ENCODE assay signal across 8 cellular contexts in the genomic region with DNA sequence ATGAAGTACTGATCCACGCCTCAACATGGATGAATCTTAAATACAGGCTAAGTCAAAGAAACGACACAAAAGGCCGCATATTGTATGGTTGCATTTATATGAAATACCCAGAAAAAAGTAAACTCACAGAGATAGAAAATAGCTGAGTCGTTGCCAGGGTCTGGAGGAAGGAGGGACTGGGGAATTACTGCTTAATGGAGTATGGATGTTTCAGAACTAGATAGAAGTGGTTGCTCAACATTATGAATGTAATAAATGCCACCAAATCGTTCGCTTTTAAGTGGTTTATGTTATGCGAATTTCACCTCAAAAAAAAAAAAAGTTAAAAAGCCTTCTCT. TPM values are rescaled to one million over a fixed set of nuclear protein-coding genes. Genes with fewer than 3 reads are reported as not detected.
DNase-seq lines count a peak whose midpoint lies in the region; ATAC-seq and TF ChIP-seq lines count a peak whose summit lies in the region.

No MANE protein-coding gene starts in this region.

- H3K27me3 Mint-ChIP-seq in natural killer cell treated with Interleukin-12 subunit alpha and Interleukin-12 subunit beta and Interleukin-15 and Interleukin-18, amount 100 ng/mL, for 72 hours, result peaks cover 5 to 6% of the 10 kb centered on the region in 2 donors

- peak overlapping the region; percentile 87 for H3K4me3 ChIP-seq in BE2C (ENCODE audit: low read depth, low read length)
- H3K4me3 ChIP-seq in Karpas-422 (ENCODE audit: low read length), result peak overlapping the region; percentile 82
- H3K4me3 ChIP-seq in choroid plexus epithelial cell (ENCODE audit: low read depth, low read length), result peak overlapping the region; percentile 67

- peaks cover 26 to 27% of the 10 kb centered on the region in 2 donors for H3K4me1 Mint-ChIP-seq in natural killer cell treated with Interleukin-12 subunit alpha and Interleukin-12 subunit beta and Interleukin-15 and Interleukin-18, amount 100 ng/mL, for 72 hours (ENCODE audit: low read depth in 2 of 2)

- H3K4me3 Mint-ChIP-seq in natural killer cell treated with Interleukin-12 subunit alpha and Interleukin-12 subunit beta and Interleukin-15 and Interleukin-18, amount 100 ng/mL, for 72 hours, result peak overlapping the region; percentile 92

- H3K27me3 ChIP-seq in BE2C (no peaks in the 10 kb centered on the region), Karpas-422 (ENCODE audit: low read length) (no peaks in the 10 kb centered on the region)

- DNase-seq in BE2C (no peak), Karpas-422 (no peak), choroid plexus epithelial cell (ENCODE audit: low read depth) (no peak), NCI-H1694 treated with DMSO at 0.1 percent for 48 hours (lab: John Stamatoyannopoulos, UW) (no peak), NCI-H446 (lab: John Stamatoyannopoulos, UW) (no peak)
- DNase-seq in natural killer cell treated with Interleukin-12 subunit alpha and Interleukin-12 subunit beta and Interleukin-15 and Interleukin-18, amount 100 ng/mL, for 72 hours (ENCODE audit: low spot score), result no peak

- H3K9me3 ChIP-seq in BE2C (no peaks in the 10 kb centered on the region), Karpas-422 (ENCODE audit: low read length) (no peaks in the 10 kb centered on the region)

- H3K36me3 ChIP-seq in BE2C (no peaks in the 10 kb centered on the region), Karpas-422 (ENCODE audit: insufficient read depth, low read length) (no peaks in the 10 kb centered on the region)

- H3K9me3 Mint-ChIP-seq in natural killer cell treated with Interleukin-12 subunit alpha and Interleukin-12 subunit beta and Interleukin-15 and Interleukin-18, amount 100 ng/mL, for 72 hours, result no peaks in the 10 kb centered on the region

- H3K27ac ChIP-seq in Karpas-422 (ENCODE audit: low read length), result no peak overlapping the region; the same call in 1 of the 2 replicates

- TF ChIP-seq CTCF in BE2C (IDR thresholded peaks at IDR 0.05; ENCODE audit: low read depth, low read length) (no peak), choroid plexus epithelial cell (conservative IDR thresholded peaks at IDR 0.05; ENCODE audit: low read depth, low read length) (no peak)

- peak overlapping the region; percentile 85 to 92 for H3K27ac Mint-ChIP-seq in natural killer cell treated with Interleukin-12 subunit alpha and Interleukin-12 subunit beta and Interleukin-15 and Interleukin-18, amount 100 ng/mL, for 72 hours

- no peaks in the 10 kb centered on the region for H3K9me2 ChIP-seq in Karpas-422 (replicated peaks; ENCODE audit: insufficient read depth, low read length)

- peaks cover 11% of the 10 kb centered on the region for H3K4me1 ChIP-seq in BE2C
- peaks cover 24% of the 10 kb centered on the region for H3K4me1 ChIP-seq in Karpas-422 (ENCODE audit: low read length)

- no peaks in the 10 kb centered on the region for H4K20me1 ChIP-seq in Karpas-422 (ENCODE audit: insufficient read depth, low read depth, low read length)

- no peak for ATAC-seq in natural killer cell treated with Interleukin-12 subunit alpha and Interleukin-12 subunit beta and Interleukin-15 and Interleukin-18, amount 100 ng/mL, for 72 hours
- ATAC-seq in HG03108 (IDR thresholded peaks at IDR 0.05; ENCODE audit: unreplicated experiment), result no peak
- ATAC-seq in HG02970 (IDR thresholded peaks at IDR 0.05; ENCODE audit: low FRiP score, unreplicated experiment), result no peak

- peak overlapping the region; percentile 100 for H3K4me2 ChIP-seq in Karpas-422 (ENCODE audit: low read depth, low read length, poor library complexity, severe bottlenecking)

- H3K36me3 Mint-ChIP-seq in natural killer cell treated with Interleukin-12 subunit alpha and Interleukin-12 subunit beta and Interleukin-15 and Interleukin-18, amount 100 ng/mL, for 72 hours, result no peaks in the 10 kb centered on the region

- H3K9ac ChIP-seq in Karpas-422 (ENCODE audit: low read length), result peak overlapping the region; percentile 73

- H3K79me2 ChIP-seq in Karpas-422 (ENCODE audit: low read length), result peaks cover 34% of the 10 kb centered on the region

- peak overlapping the region; percentile 100 for H2AFZ ChIP-seq in Karpas-422 (ENCODE audit: low read length)

RNA-seq across cellular contexts. Expression of a gene that starts 0.8 kb away (rescaled TPM):
- polyA plus RNA-seq in BE2C (2012; ENCODE audit: insufficient read depth, insufficient read length, low read depth), result 42.3 TPM
- total RNA-seq in Karpas-422 (2014; rRNA removed; shearing (Covaris generic); ENCODE audit: low replicate concordance), result 36.4 and 41.3 TPM in 2 replicates
- 10 to 100 TPM in 1 of 2 donors, 1 to 10 TPM in 1; 9.2 to 17.5 TPM for total RNA-seq in natural killer cell treated with Interleukin-12 subunit alpha and Interleukin-12 subunit beta and Interleukin-15 and Interleukin-18, amount 100 ng/mL, for 72 hours

RNA-seq across cellular contexts. Expression of a gene that starts 46.8 kb away (rescaled TPM):
- 0.63 TPM for polyA plus RNA-seq in BE2C (2012; ENCODE audit: insufficient read depth, insufficient read length, low read depth)
- total RNA-seq in Karpas-422 (2014; rRNA removed; shearing (Covaris generic); ENCODE audit: low replicate concordance), result not detected in 2 replicates
- under 1 TPM in 1 of 2 donors, not detected in 1; 0.33 TPM for total RNA-seq in natural killer cell treated with Interleukin-12 subunit alpha and Interleukin-12 subunit beta and Interleukin-15 and Interleukin-18, amount 100 ng/mL, for 72 hours
